ENCODE assay signal across 3 cellular contexts in the genomic region with DNA sequence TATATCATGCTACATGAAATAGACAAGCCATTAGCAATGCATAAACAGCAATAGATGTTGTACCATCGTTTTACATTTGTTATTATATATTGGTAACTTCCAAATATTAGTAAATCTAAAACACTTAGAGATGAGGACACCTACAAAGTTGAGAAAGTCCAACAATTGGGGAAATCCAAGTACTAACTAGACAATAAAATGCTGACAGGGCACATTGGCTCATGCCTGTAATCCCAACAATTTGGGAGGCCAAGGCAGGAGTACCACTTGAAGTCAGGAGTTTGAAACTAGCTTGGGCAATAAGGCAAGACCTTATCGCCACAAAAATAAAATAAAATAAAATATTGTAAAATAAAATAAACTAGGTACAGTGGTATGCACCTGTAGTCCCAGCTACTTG.
TF ChIP-seq lines count a peak whose summit lies in the region.

No MANE protein-coding gene starts in this region.

TF ChIP-seq in A549, 52 proteins besides CTCF, POLR2A, EP300 and RAD21:
- TF ChIP-seq MAFK (IDR thresholded peaks at IDR 0.05; ENCODE audit: partially characterized antibody) (peak; percentile 92), JUNB (IDR thresholded peaks at IDR 0.05) (no peak), HEYL (CRISPR knock-in tag; IDR thresholded peaks at IDR 0.05) (no peak), JUN (IDR thresholded peaks at IDR 0.05) (no peak)
- TF ChIP-seq, protein P1, sequence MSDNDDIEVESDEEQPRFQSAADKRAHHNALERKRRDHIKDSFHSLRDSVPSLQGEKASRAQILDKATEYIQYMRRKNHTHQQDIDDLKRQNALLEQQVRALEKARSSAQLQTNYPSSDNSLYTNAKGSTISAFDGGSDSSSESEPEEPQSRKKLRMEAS (IDR thresholded peaks at IDR 0.05), result no peak
- TF ChIP-seq, protein P2, sequence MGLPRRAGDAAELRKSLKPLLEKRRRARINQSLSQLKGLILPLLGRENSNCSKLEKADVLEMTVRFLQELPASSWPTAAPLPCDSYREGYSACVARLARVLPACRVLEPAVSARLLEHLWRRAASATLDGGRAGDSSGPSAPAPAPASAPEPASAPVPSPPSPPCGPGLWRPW (IDR thresholded peaks at IDR 0.05), result no peak

TF ChIP-seq in IMR-90, 13 proteins besides CTCF, POLR2A, EP300 and RAD21:
- TF ChIP-seq MAFK (IDR thresholded peaks at IDR 0.05; ENCODE audit: low read depth, low read length), result peak; percentile 94
- TF ChIP-seq, protein P3, sequence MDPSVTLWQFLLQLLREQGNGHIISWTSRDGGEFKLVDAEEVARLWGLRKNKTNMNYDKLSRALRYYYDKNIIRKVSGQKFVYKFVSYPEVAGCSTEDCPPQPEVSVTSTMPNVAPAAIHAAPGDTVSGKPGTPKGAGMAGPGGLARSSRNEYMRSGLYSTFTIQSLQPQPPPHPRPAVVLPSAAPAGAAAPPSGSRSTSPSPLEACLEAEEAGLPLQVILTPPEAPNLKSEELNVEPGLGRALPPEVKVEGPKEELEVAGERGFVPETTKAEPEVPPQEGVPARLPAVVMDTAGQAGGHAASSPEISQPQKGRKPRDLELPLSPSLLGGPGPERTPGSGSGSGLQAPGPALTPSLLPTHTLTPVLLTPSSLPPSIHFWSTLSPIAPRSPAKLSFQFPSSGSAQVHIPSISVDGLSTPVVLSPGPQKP (IDR thresholded peaks at IDR 0.05; ENCODE audit: borderline replicate concordance, low read depth, low read length), result no peak

TF ChIP-seq in H1, 55 proteins besides CTCF, POLR2A, EP300 and RAD21:
- peak; percentile 75; the same call in 1 of the 2 replicates for TF ChIP-seq MAFK (IDR thresholded peaks at IDR 0.05; ENCODE audit: low read depth, low read length)
- TF ChIP-seq POU5F1 (IDR thresholded peaks at IDR 0.05; ENCODE audit: low read depth, low read length), result no peak
- TF ChIP-seq CBX8 (IDR thresholded peaks at IDR 0.05; ENCODE audit: borderline replicate concordance, low read depth, low read length), result no peak
- TF ChIP-seq JUND (IDR thresholded peaks at IDR 0.05; ENCODE audit: low read length), result no peak
